8 cellular contexts compared by ENCODE assay signal in the genomic region with DNA sequence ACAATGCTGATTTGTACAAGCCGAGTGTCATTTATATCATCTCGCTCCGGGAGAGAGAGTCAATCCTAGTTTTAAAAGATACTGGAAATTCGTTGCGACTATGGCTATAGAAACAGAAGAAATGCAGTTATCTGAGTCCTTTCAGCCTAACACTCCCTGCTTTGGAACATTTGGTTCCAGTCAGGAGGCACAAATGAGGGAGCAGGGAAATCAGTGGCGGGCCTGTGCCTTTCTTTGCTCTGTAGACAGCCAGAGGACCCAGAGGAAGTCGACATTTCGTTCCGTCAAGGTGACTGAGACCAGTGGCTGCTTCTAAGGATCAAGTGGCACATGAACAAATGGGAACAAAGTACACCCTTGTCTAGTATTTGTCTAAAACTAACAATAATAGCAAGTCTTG. TPM values are rescaled to one million over a fixed set of nuclear protein-coding genes. Genes with fewer than 3 reads are reported as not detected.
A peak's percentile ranks its signal among the peaks of the same experiment; 100 is the strongest.
DNase-seq lines count a peak whose midpoint lies in the region; ATAC-seq and TF ChIP-seq lines count a peak whose summit lies in the region.

No MANE protein-coding gene starts in this region.

- whole genome bisulfite sequencing in sigmoid colon, 2 donors = 96 to 98% methylated on average over 9 of the region's 9 CpGs

- H3K4me1 ChIP-seq in DND-41 (ENCODE audit: insufficient read depth, low read length) (peaks cover 50% of the 10 kb centered on the region), OCI-LY1 (ENCODE audit: insufficient read depth, low read length, severe bottlenecking) (peaks cover 33% of the 10 kb centered on the region), sigmoid colon (peaks cover 0 to 39% (median 15%) of the 10 kb centered on the region in 4 donors)

- no peaks in the 10 kb centered on the region for H3K27me3 ChIP-seq in DND-41 (ENCODE audit: insufficient read depth, low read length, poor library complexity)
- H3K27me3 ChIP-seq in OCI-LY1 (ENCODE audit: insufficient read depth, low read length) = no peaks in the 10 kb centered on the region
- no peaks in the 10 kb centered on the region for H3K27me3 ChIP-seq in sigmoid colon

- peak overlapping the region in 1 of 2 donors; percentile 26 for H3K27ac Mint-ChIP-seq in effector memory CD8-positive, alpha-beta T cell

- H4K20me1 ChIP-seq in DND-41 (ENCODE audit: insufficient read depth, low read length) (no peaks in the 10 kb centered on the region), OCI-LY1 (ENCODE audit: insufficient read depth, low read length) (no peaks in the 10 kb centered on the region)

- H3K9me3 Mint-ChIP-seq in effector memory CD8-positive, alpha-beta T cell = no peaks in the 10 kb centered on the region

- TF ChIP-seq CTCF in DND-41 (IDR thresholded peaks at IDR 0.05; ENCODE audit: borderline replicate concordance, extremely low read depth, low read length, poor library complexity, severe bottlenecking) (no peak), OCI-LY1 (IDR thresholded peaks at IDR 0.05; ENCODE audit: low read length) (no peak), sigmoid colon (IDR thresholded peaks at IDR 0.05) (no peak)

- peaks cover 12 to 37% of the 10 kb centered on the region in 2 donors for H3K4me1 Mint-ChIP-seq in effector memory CD8-positive, alpha-beta T cell (ENCODE audit: low read depth in 2 of 2)

- no peak for TF ChIP-seq EP300 in sigmoid colon (IDR thresholded peaks at IDR 0.05)

- H3K27ac ChIP-seq in DND-41 (ENCODE audit: low read length) = peak overlapping the region; percentile 36; the same call in 1 of the 2 replicates
- no peak overlapping the region for H3K27ac ChIP-seq in OCI-LY1 (ENCODE audit: low read depth, low read length, poor library complexity, severe bottlenecking)
- peak overlapping the region; percentile 87 to 94 (median 90) for H3K27ac ChIP-seq in sigmoid colon

- H3K9me3 ChIP-seq in DND-41 (ENCODE audit: insufficient read depth, low read length, severe bottlenecking) = no peaks in the 10 kb centered on the region
- H3K9me3 ChIP-seq in OCI-LY1 (ENCODE audit: low read length) = no peaks in the 10 kb centered on the region
- no peaks in the 10 kb centered on the region for H3K9me3 ChIP-seq in sigmoid colon

- intact Hi-C loops in sigmoid colon (cut with DNase I) = loop anchor here (5.0 kb wide), 1 partner anchor 151 kb away; the partner anchor contains the start of gene CRYBG3

- H3F3A ChIP-seq in OCI-LY1 (ENCODE audit: insufficient read depth, low read length) = no peaks in the 10 kb centered on the region

- no peak for TF ChIP-seq POLR2A in sigmoid colon (IDR thresholded peaks at IDR 0.05)

- DNase-seq in DND-41 (no peak), sigmoid colon (no peak), MV-4-11 (lab: John Stamatoyannopoulos, UW) (no peak), occipital lobe (lab: John Stamatoyannopoulos, UW) (no peak)
- DNase-seq in effector memory CD8-positive, alpha-beta T cell = no peak
- DNase-seq in stimulated activated CD8-positive, alpha-beta memory T cell treated with anti-CD3 and anti-CD28 coated beads, Interleukin-4, amount 100 ng/mL, for 48 hours = no peak

- H3K9me2 ChIP-seq in OCI-LY1 (ENCODE audit: low read depth, low read length) = no peaks in the 10 kb centered on the region

- H3K4me3 ChIP-seq in DND-41 (ENCODE audit: low read depth in 1 of 2, low read length in 2 of 2) (peak overlapping the region; percentile 1 to 61; a peak in 3 of 4 replicates), OCI-LY1 (ENCODE audit: low read depth, low read length, poor library complexity, severe bottlenecking) (peak overlapping the region; percentile 73), sigmoid colon (peak overlapping the region in 3 of 4 donors; percentile 78 to 89 (median 82))

- peak overlapping the region; percentile 86 to 89 for H3K4me3 Mint-ChIP-seq in effector memory CD8-positive, alpha-beta T cell

- H3K79me2 ChIP-seq in DND-41 (ENCODE audit: insufficient read depth, low read length) (peaks cover 29% of the 10 kb centered on the region; the same call in 1 of the 2 replicates), OCI-LY1 (ENCODE audit: insufficient read depth, low read length) (peaks cover 27% of the 10 kb centered on the region)

- H3K4me2 ChIP-seq in DND-41 (ENCODE audit: insufficient read depth, low read length) = peak overlapping the region; percentile 60
- H3K4me2 ChIP-seq in OCI-LY1 (ENCODE audit: low read length) = peak overlapping the region; percentile 95

- no peaks in the 10 kb centered on the region for H3K27me3 Mint-ChIP-seq in effector memory CD8-positive, alpha-beta T cell

- H3K36me3 ChIP-seq in DND-41 (ENCODE audit: insufficient read depth, low read length) (no peaks in the 10 kb centered on the region), OCI-LY1 (ENCODE audit: insufficient read depth, low read length) (no peaks in the 10 kb centered on the region), sigmoid colon (no peaks in the 10 kb centered on the region)

- no peak for ATAC-seq in DND-41 (ENCODE audit: insufficient read depth, low read depth)
- ATAC-seq in effector memory CD8-positive, alpha-beta T cell (replicated peaks) = no peak
- no peak for ATAC-seq in HG02610 (IDR thresholded peaks at IDR 0.05; ENCODE audit: unreplicated experiment)

- peak overlapping the region; percentile 79 for H2AFZ ChIP-seq in DND-41 (ENCODE audit: low read depth, low read length)
- peak overlapping the region; percentile 96; the same call in 1 of the 2 replicates for H2AFZ ChIP-seq in OCI-LY1 (ENCODE audit: low read length)

- H3K9ac ChIP-seq in DND-41 (ENCODE audit: low read depth, low read length) (peak overlapping the region; percentile 61), OCI-LY1 (ENCODE audit: low read length) (peak overlapping the region; percentile 82)

- H3K36me3 Mint-ChIP-seq in effector memory CD8-positive, alpha-beta T cell (ENCODE audit: insufficient read depth) = peaks cover 4% of the 10 kb centered on the region

RNA-seq across cellular contexts. Expression of gene RIOX2, which starts 0.7 kb away (rescaled TPM):
- 10 to 100 TPM; 16.8 to 23.5 (median 21.0) TPM for total RNA-seq in sigmoid colon
- polyA plus RNA-seq in sigmoid colon = 10 to 100 TPM in 2 of 3 donors, 1 to 10 TPM in 1; 9.0 to 16.6 (median 15.3) TPM
- 17.5 TPM for total RNA-seq in occipital lobe

Comparison
In these comparisons a context has a peak if more than half of its experiments do, and no peak if none do; other contexts are left out.
1. H3K4me3 ChIP-seq: peak in every context shown above with its lines; median percentile 82 in sigmoid colon; 73 in OCI-LY1; 31 in DND-41.